ENCODE assay signal across 23 cellular contexts in the genomic region with DNA sequence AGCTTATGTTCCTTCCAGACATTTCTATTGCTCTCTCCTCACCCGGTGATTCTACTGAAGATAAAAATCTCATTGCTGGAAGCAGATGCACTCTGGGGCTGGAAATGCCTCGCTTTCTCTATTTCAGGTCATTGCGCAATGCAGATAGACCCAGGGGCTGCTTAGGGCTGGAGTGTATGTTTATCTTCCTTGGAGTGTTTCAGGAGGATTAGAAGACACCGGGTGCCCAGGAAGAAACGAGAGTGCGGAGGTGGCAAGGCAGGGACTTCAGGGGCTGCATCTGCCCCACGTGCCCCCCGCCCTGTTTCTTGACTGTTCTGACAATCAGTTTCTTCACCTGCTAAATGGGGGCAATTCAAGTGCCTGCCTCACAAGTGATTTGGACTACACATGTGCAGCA. TPM values are rescaled to one million over a fixed set of nuclear protein-coding genes. Genes with fewer than 3 reads are reported as not detected.
A peak's percentile ranks its signal among the peaks of the same experiment; 100 is the strongest.
DNase-seq lines count a peak whose midpoint lies in the region; ATAC-seq and TF ChIP-seq lines count a peak whose summit lies in the region.
"Had no signal": no experiment of that assay in that cellular context is flagged by ENCODE, and none has a peak within 500 bp of the region (broad histone marks: within the 10 kb centered on the region; RNA-seq: fewer than 3 reads in every experiment).

No MANE protein-coding gene starts in this region.

- H3K27ac ChIP-seq in SK-N-MC, result no peak overlapping the region
- H3K27ac ChIP-seq in hepatocyte, result no peak overlapping the region
- H3K27ac ChIP-seq in upper lobe of left lung, result peak overlapping the region in 3 of 4 donors; percentile 8 to 74 (median 52)
- no peak overlapping the region for H3K27ac ChIP-seq in Peyer's patch
- H3K27ac ChIP-seq in MM.1S (ENCODE audit: low read length), result no peak overlapping the region
- H3K27ac ChIP-seq: GM23248, SJSA1 had no signal

- TF ChIP-seq POLR2A in upper lobe of left lung (IDR thresholded peaks at IDR 0.05) (no peak), Peyer's patch (IDR thresholded peaks at IDR 0.05) (no peak)

- H4K20me1 ChIP-seq in hepatocyte (ENCODE audit: insufficient read depth, poor library complexity, severe bottlenecking), result no peaks in the 10 kb centered on the region
- H4K20me1 ChIP-seq in MM.1S (ENCODE audit: insufficient read depth, low read length), result no peaks in the 10 kb centered on the region

- TF ChIP-seq CTCF in hepatocyte (IDR thresholded peaks at IDR 0.05; ENCODE audit: poor library complexity), result no peak
- no peak for TF ChIP-seq CTCF in upper lobe of left lung (IDR thresholded peaks at IDR 0.05)
- no peak for TF ChIP-seq CTCF in Peyer's patch (IDR thresholded peaks at IDR 0.05)
- TF ChIP-seq CTCF in MM.1S (IDR thresholded peaks at IDR 0.05; ENCODE audit: low read length), result no peak

- H3K4me1 ChIP-seq in hepatocyte (ENCODE audit: insufficient read depth) (peaks cover 4% of the 10 kb centered on the region), upper lobe of left lung (peaks cover 13 to 25% (median 18%) of the 10 kb centered on the region in 4 donors), Peyer's patch (no peaks in the 10 kb centered on the region), MM.1S (ENCODE audit: low read length) (no peaks in the 10 kb centered on the region)
- H3K4me1 ChIP-seq: Caco-2, HAP-1, SJSA1 had no signal

- H3F3A ChIP-seq in MM.1S (ENCODE audit: insufficient read depth, low read length), result no peaks in the 10 kb centered on the region

- 54% methylated on average over 7 of the region's 8 CpGs for WGBS in hepatocyte (ENCODE audit: low lambda C conversion rate, missing lambda C conversion rate)
- 61 to 65% methylated on average over 8 of the region's 8 CpGs for WGBS in upper lobe of left lung, 2 donors

- no peak overlapping the region for H2AFZ ChIP-seq in hepatocyte
- no peak overlapping the region for H2AFZ ChIP-seq in MM.1S (ENCODE audit: low read length)
- H2AFZ ChIP-seq: GM23248 had no signal

- H3K36me3 ChIP-seq in SK-N-MC (ENCODE audit: insufficient read depth, low read length) (no peaks in the 10 kb centered on the region), hepatocyte (replicated peaks; ENCODE audit: insufficient read depth, low read depth) (no peaks in the 10 kb centered on the region), upper lobe of left lung (no peaks in the 10 kb centered on the region), Peyer's patch (no peaks in the 10 kb centered on the region), MM.1S (replicated peaks; ENCODE audit: insufficient read depth, low read length) (no peaks in the 10 kb centered on the region)
- H3K36me3 ChIP-seq: HAP-1, SJSA1 had no signal

- H3K79me2 ChIP-seq in hepatocyte, result no peaks in the 10 kb centered on the region
- H3K79me2 ChIP-seq in MM.1S (ENCODE audit: low read length), result no peaks in the 10 kb centered on the region

- DNase-seq in ELF-1 (ENCODE audit: low read depth, low spot score), result peak; percentile 9
- peak; percentile 35 for DNase-seq in SK-N-MC (ENCODE audit: low read depth, low spot score)
- peak; percentile 27 for DNase-seq in hepatocyte (ENCODE audit: low spot score)
- no peak for DNase-seq in upper lobe of left lung
- DNase-seq in Peyer's patch, result no peak
- DNase-seq in MM.1S, result no peak
- DNase-seq: Caco-2; CD4-positive, alpha-beta memory T cell; DMS 273 treated with DMSO at 0.1 percent for 48 hours; GM23248; KBM-7; NCI-H1092 treated with DMSO at 0.1 percent for 48 hours; NCI-H146; NCI-H2029; NCI-H2227 treated with DMSO at 0.1 percent for 48 hours; NCI-H510A; NCI-H748 treated with DMSO at 0.1 percent for 48 hours had no signal

- no peak overlapping the region for H3K4me3 ChIP-seq in SK-N-MC
- H3K4me3 ChIP-seq in hepatocyte, result no peak overlapping the region
- no peak overlapping the region for H3K4me3 ChIP-seq in upper lobe of left lung
- no peak overlapping the region for H3K4me3 ChIP-seq in Peyer's patch
- H3K4me3 ChIP-seq in MM.1S (ENCODE audit: low read length), result no peak overlapping the region
- H3K4me3 ChIP-seq: GM12878, GM23248, HAP-1, SJSA1 had no signal

- ATAC-seq in upper lobe of left lung (ENCODE audit: low FRiP score in 2 of 2), result no peak
- no peak for ATAC-seq in HG03280 (IDR thresholded peaks at IDR 0.05; ENCODE audit: unreplicated experiment)
- ATAC-seq: GM12878, Right ventricle myocardium inferior had no signal

- H3K9me3 ChIP-seq in SK-N-MC (ENCODE audit: low read depth, low read length), result no peaks in the 10 kb centered on the region
- no peaks in the 10 kb centered on the region for H3K9me3 ChIP-seq in hepatocyte (ENCODE audit: low read depth)
- no peaks in the 10 kb centered on the region for H3K9me3 ChIP-seq in upper lobe of left lung
- no peaks in the 10 kb centered on the region for H3K9me3 ChIP-seq in Peyer's patch
- no peaks in the 10 kb centered on the region for H3K9me3 ChIP-seq in MM.1S (replicated peaks; ENCODE audit: insufficient read depth, low read length)
- H3K9me3 ChIP-seq: Caco-2, HAP-1, SJSA1 had no signal

- H3K9me2 ChIP-seq in hepatocyte (replicated peaks; ENCODE audit: insufficient read depth) (no peaks in the 10 kb centered on the region), MM.1S (replicated peaks; ENCODE audit: insufficient read depth, low read length) (no peaks in the 10 kb centered on the region)

- H3K27me3 ChIP-seq in hepatocyte, result no peaks in the 10 kb centered on the region
- H3K27me3 ChIP-seq in upper lobe of left lung, result no peaks in the 10 kb centered on the region
- H3K27me3 ChIP-seq in Peyer's patch, result no peaks in the 10 kb centered on the region
- H3K27me3 ChIP-seq in MM.1S (replicated peaks; ENCODE audit: insufficient read depth, low read length), result no peaks in the 10 kb centered on the region
- H3K27me3 ChIP-seq: SJSA1 had no signal

- H3K9ac ChIP-seq in SK-N-MC (ENCODE audit: insufficient read length), result no peak overlapping the region
- H3K9ac ChIP-seq in MM.1S (ENCODE audit: low read length), result no peak overlapping the region
- H3K9ac ChIP-seq: GM23248 had no signal

- H3K4me2 ChIP-seq in hepatocyte (no peak overlapping the region), MM.1S (ENCODE audit: low read depth, low read length) (no peak overlapping the region)

- no peak for TF ChIP-seq EP300 in upper lobe of left lung (IDR thresholded peaks at IDR 0.05)

RNA-seq across cellular contexts. Expression of gene IYD, which starts 45.6 kb away (rescaled TPM):
- 8.5 and 10.0 TPM in 2 replicates for total RNA-seq in hepatocyte
- 3.1 and 8.8 TPM in 2 replicates for polyA plus RNA-seq in hepatocyte
- 1 to 10 TPM in 4 of 6 donors, under 1 TPM in 2; under 0.01 to 3.2 (median 1.7) TPM for total RNA-seq in upper lobe of left lung
- total RNA-seq in Peyer's patch, result 10 to 100 TPM in 3 of 4 donors, under 1 TPM in 1; 0.83 to 57.0 (median 36.8) TPM
- total RNA-seq: CD4-positive, alpha-beta memory T cell; GM12878; GM23248; Right ventricle myocardium inferior; SJSA1 had no signal
- polyA plus RNA-seq: BJ; CD4-positive, alpha-beta memory T cell; GM23248 had no signal

Comparison
In these comparisons a context has a peak if more than half of its experiments do, and no peak if none do; other contexts are left out.
1. DNase-seq: peak in ELF-1 (single experiment), SK-N-MC (single experiment) and hepatocyte (single experiment); none in upper lobe of left lung (0 of 2), Peyer's patch (0 of 3) and MM.1S (single experiment).
2. H3K27ac ChIP-seq: peak in upper lobe of left lung (3 of 4); none in SK-N-MC (single experiment), hepatocyte (single experiment), Peyer's patch (0 of 4) and MM.1S (single experiment).